ENCODE assay signal across 12 cellular contexts in the genomic region with DNA sequence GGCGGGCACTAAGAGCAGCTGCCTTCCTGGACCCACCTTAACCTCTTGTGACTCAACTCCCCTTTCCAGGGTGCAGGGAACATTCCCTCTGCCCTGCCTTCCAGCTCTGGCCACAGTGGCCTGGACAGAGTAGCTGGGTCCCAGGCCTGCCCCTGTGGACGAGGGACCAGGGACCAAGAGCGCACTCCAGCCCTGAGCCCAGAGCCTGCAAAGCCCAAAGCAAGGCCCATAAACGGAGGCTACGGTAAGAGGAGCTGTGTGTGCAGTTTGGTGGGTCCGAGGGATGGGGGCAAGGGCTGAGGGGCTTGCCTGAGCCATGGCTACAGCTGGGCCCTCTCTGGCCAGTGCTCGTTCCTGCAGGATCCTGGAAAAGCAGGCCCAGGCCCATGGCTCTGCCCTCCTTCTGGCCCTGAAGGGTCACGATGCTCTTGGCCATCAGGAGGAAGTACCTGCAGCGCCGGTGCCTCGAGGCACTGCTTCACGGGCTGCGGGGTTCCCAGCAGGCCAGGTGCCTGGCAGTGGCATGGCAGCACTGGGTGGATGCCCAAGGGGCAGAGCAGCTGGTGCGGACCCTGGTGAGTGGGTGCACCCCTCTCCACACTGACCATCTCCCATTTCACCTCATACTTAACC. TPM values are rescaled to one million over a fixed set of nuclear protein-coding genes. Genes with fewer than 3 reads are reported as not detected.
A peak's percentile ranks its signal among the peaks of the same experiment; 100 is the strongest.
DNase-seq lines count a peak whose midpoint lies in the region; ATAC-seq and TF ChIP-seq lines count a peak whose summit lies in the region.
"Had no signal": no experiment of that assay in that cellular context is flagged by ENCODE, and none has a peak within 500 bp of the region (broad histone marks: within the 10 kb centered on the region; RNA-seq: fewer than 3 reads in every experiment).

No MANE protein-coding gene starts in this region.

- H3K27me3 ChIP-seq in GM23248 (replicated peaks; ENCODE audit: insufficient read depth) = no peaks in the 10 kb centered on the region
- no peaks in the 10 kb centered on the region for H3K27me3 ChIP-seq in liver (ENCODE audit: control insufficient read depth in 4 of 4, insufficient read depth in 4 of 4, low read length in 3 of 4)
- no peaks in the 10 kb centered on the region for H3K27me3 ChIP-seq in skeletal muscle tissue (ENCODE audit: control insufficient read depth in 3 of 3, insufficient read depth in 3 of 3, low read length in 3 of 3)
- H3K27me3 ChIP-seq in SK-N-SH (ENCODE audit: insufficient read depth) = no peaks in the 10 kb centered on the region

- H3F3A ChIP-seq in GM23248 (ENCODE audit: insufficient read depth) (no peaks in the 10 kb centered on the region), SK-N-SH (replicated peaks; ENCODE audit: insufficient read depth) (peaks cover 4% of the 10 kb centered on the region)

- WGBS in GM23248 (ENCODE audit: low coverage in 1 of 2, low lambda C conversion rate in 2 of 2, missing lambda C conversion rate in 2 of 2), 2 experiments = 75 to 79% methylated on average over 13 to 14 of the region's 14 CpGs
- WGBS in liver = 87% methylated on average over 14 of the region's 14 CpGs
- WGBS in SK-N-SH (ENCODE audit: low lambda C conversion rate) = 74% methylated on average over 3 of the region's 14 CpGs

- CTCF ChIA-PET in SK-N-SH (lab: Yijun Ruan, JAX) = interaction anchor here (1.2 to 4.7 kb wide), 4 partner anchors 9 to 750 kb away, joined by 3 to 35 read pairs (median 4); partner anchors contain the start of gene FBXO6

- H3K9me3 ChIP-seq in GM23248 (ENCODE audit: low read depth) = no peaks in the 10 kb centered on the region
- H3K9me3 ChIP-seq in liver (ENCODE audit: control insufficient read depth in 4 of 4, low read length in 3 of 4) = no peaks in the 10 kb centered on the region
- no peaks in the 10 kb centered on the region for H3K9me3 ChIP-seq in skeletal muscle tissue (ENCODE audit: control insufficient read depth in 3 of 3, low read length in 3 of 3)
- H3K9me3 ChIP-seq in SK-N-SH = no peaks in the 10 kb centered on the region

- H3K36me3 ChIP-seq in GM23248 (ENCODE audit: low read depth) (no peaks in the 10 kb centered on the region), liver (ENCODE audit: control insufficient read depth in 4 of 4, insufficient read depth in 3 of 4, low read depth in 1 of 4, low read length in 3 of 4) (peaks cover 0 to 14% (median 8%) of the 10 kb centered on the region in 4 donors), skeletal muscle tissue (ENCODE audit: control insufficient read depth in 3 of 3, insufficient read depth in 3 of 3, low read length in 3 of 3) (peaks cover 16 to 23% (median 16%) of the 10 kb centered on the region in 3 donors), SK-N-SH (replicated peaks in 1 of 2; ENCODE audit: control insufficient read depth in 1 of 2, insufficient read depth in 2 of 2, low read length in 1 of 2) (peaks cover 0 to 3% of the 10 kb centered on the region in 2 experiments)

- peak overlapping the region; percentile 53 for H2AFZ ChIP-seq in GM23248
- H2AFZ ChIP-seq in SK-N-SH (ENCODE audit: low read depth) = no peak overlapping the region

- DNase-seq in GM23248 (no peak), caudate nucleus (lab: John Stamatoyannopoulos, UW) (no peak), SK-N-SH (no peak)
- DNase-seq in activated naive CD4-positive, alpha-beta T cell treated with Interleukin-2 at 50 U/mL for 16 hours = no peak
- DNase-seq: activated CD8-positive, alpha-beta memory T cell treated with anti-CD3 and anti-CD28 coated beads, Interleukin-2, amount 50 U/mL, for 48 hours; NCI-H2029; retina had no signal

- H3K9ac ChIP-seq in GM23248 (no peak overlapping the region), liver (ENCODE audit: low read depth in 1 of 2, low read length in 2 of 2) (no peak overlapping the region), skeletal muscle tissue (ENCODE audit: low read depth in 1 of 3, low read length in 3 of 3) (peak overlapping the region; percentile 74 to 84 (median 78)), SK-N-SH (no peak overlapping the region)

- H3K27ac ChIP-seq in GM23248 = peak overlapping the region; percentile 19
- H3K27ac ChIP-seq in caudate nucleus (ENCODE audit: low read depth, low read length) = peak overlapping the region; percentile 24
- peak overlapping the region; percentile 11 to 21 for H3K27ac ChIP-seq in liver (ENCODE audit: low read depth in 1 of 2, low read length in 2 of 2)
- peak overlapping the region; percentile 99 for H3K27ac ChIP-seq in skeletal muscle tissue (ENCODE audit: low read depth, low read length)
- no peak overlapping the region for H3K27ac ChIP-seq in SK-N-SH (ENCODE audit: low read depth in 2 of 2, low read length in 1 of 2)

- in situ Hi-C loops in GM23248 (cut with MboI) = no loop called here

- H3K79me2 ChIP-seq in GM23248 (ENCODE audit: insufficient read depth) (no peaks in the 10 kb centered on the region), SK-N-SH (ENCODE audit: insufficient read depth) (no peaks in the 10 kb centered on the region)

- H3K4me1 ChIP-seq in GM23248 (ENCODE audit: insufficient read depth) (peaks cover 28% of the 10 kb centered on the region), liver (ENCODE audit: control insufficient read depth in 4 of 4, insufficient read depth in 4 of 4, low read length in 3 of 4) (peaks cover 0 to 31% (median 19%) of the 10 kb centered on the region in 4 donors), skeletal muscle tissue (ENCODE audit: control insufficient read depth in 3 of 3, insufficient read depth in 3 of 3, low read length in 3 of 3) (peaks cover 75 to 84% (median 82%) of the 10 kb centered on the region in 3 donors), SK-N-SH (ENCODE audit: control insufficient read depth in 1 of 2, insufficient read depth in 2 of 2, low read depth in 1 of 2, low read length in 1 of 2) (peaks cover 0 to 18% of the 10 kb centered on the region in 2 experiments; a peak in 1 of 4 replicates)

- H4K20me1 ChIP-seq in GM23248 (ENCODE audit: insufficient read depth) (no peaks in the 10 kb centered on the region), SK-N-SH (ENCODE audit: insufficient read depth) (no peaks in the 10 kb centered on the region)

- TF ChIP-seq CTCF in liver (IDR thresholded peaks at IDR 0.05; ENCODE audit: low read depth, low read length, missing input control) (no peak), SK-N-SH (IDR thresholded peaks at IDR 0.05) (no peak)

- H3K9me2 ChIP-seq in GM23248 (ENCODE audit: insufficient read depth) (no peaks in the 10 kb centered on the region), SK-N-SH (no peaks in the 10 kb centered on the region)

- TF ChIP-seq RAD21 in liver (IDR thresholded peaks at IDR 0.05) (no peak), SK-N-SH (IDR thresholded peaks at IDR 0.05; ENCODE audit: low read length) (no peak)

- ATAC-seq in GM19395 (IDR thresholded peaks at IDR 0.05; ENCODE audit: unreplicated experiment) (no peak), HG03135 (IDR thresholded peaks at IDR 0.05; ENCODE audit: unreplicated experiment) (no peak)

- POLR2A ChIA-PET in SK-N-SH (lab: Yijun Ruan, JAX) = interaction anchor here (2.1 kb wide), 1 partner anchor 15 kb away, joined by 8 read pairs; no protein-coding TSS in a partner anchor

- H3K4me3 ChIP-seq in GM23248 (no peak overlapping the region), liver (ENCODE audit: low read depth in 1 of 3, low read length in 3 of 3) (no peak overlapping the region), skeletal muscle tissue (ENCODE audit: low read length in 3 of 3) (peak overlapping the region; percentile 62 to 78 (median 72)), SK-N-SH (ENCODE audit: low read depth in 2 of 2, low read length in 1 of 2) (no peak overlapping the region)

- no peak for TF ChIP-seq EP300 in SK-N-SH (IDR thresholded peaks at IDR 0.05; ENCODE audit: borderline replicate concordance in 1 of 2, low read depth in 1 of 2, low read length in 1 of 2)

- peak overlapping the region; percentile 65 for H3K4me2 ChIP-seq in GM23248 (ENCODE audit: unreplicated experiment)
- no peak overlapping the region for H3K4me2 ChIP-seq in SK-N-SH

RNA-seq across cellular contexts. Expression of gene MTHFR, which starts 17.8 kb away (rescaled TPM):
- 6.6 and 16.1 TPM in 2 replicates for total RNA-seq in GM23248 (2014; rRNA removed; shearing (Covaris generic))
- polyA plus RNA-seq in GM23248 (2016; fragmentation: Nextera tagmentation; extraction: Ambion mirVana) (5.1 and 6.5 TPM in 2 replicates), liver (1 to 10 TPM; 5.5 to 9.0 TPM), SK-N-SH (2012; rRNA removed) (5.3 and 7.6 TPM in 2 replicates)
- total RNA-seq in liver (10 to 100 TPM; 27.6 to 29.0 TPM), skeletal muscle tissue (43.3 TPM)
- 2.8 and 3.5 TPM in 2 replicates for polyA plus RNA-seq in SK-N-SH (2012; cell fraction: cytosol; rRNA removed)
- polyA plus RNA-seq in SK-N-SH (2012; cell fraction: nucleus; rRNA removed) = 18.8 and 23.8 TPM in 2 replicates

RNA-seq across cellular contexts. Expression of gene CLCN6, which starts 18.1 kb away (rescaled TPM):
- total RNA-seq in GM23248 (2014; rRNA removed; shearing (Covaris generic)) = 4.3 and 5.4 TPM in 2 replicates
- polyA plus RNA-seq in GM23248 (2016; fragmentation: Nextera tagmentation; extraction: Ambion mirVana) = 4.4 and 4.9 TPM in 2 replicates
- 1 to 10 TPM; 5.6 to 9.0 TPM for total RNA-seq in liver
- polyA plus RNA-seq in liver = 1 to 10 TPM; 5.0 to 7.3 TPM
- 3.7 TPM for total RNA-seq in skeletal muscle tissue
- 7.4 and 8.3 TPM in 2 replicates for polyA plus RNA-seq in SK-N-SH (2012; rRNA removed)
- 4.3 and 4.7 TPM in 2 replicates for polyA plus RNA-seq in SK-N-SH (2012; cell fraction: cytosol; rRNA removed)
- polyA plus RNA-seq in SK-N-SH (2012; cell fraction: nucleus; rRNA removed) = 31.6 and 35.7 TPM in 2 replicates

RNA-seq across cellular contexts. Expression of gene C1orf167, which starts 25.9 kb away (rescaled TPM):
- not detected in 2 replicates for total RNA-seq in GM23248 (2014; rRNA removed; shearing (Covaris generic))
- polyA plus RNA-seq in GM23248 (2016; fragmentation: Nextera tagmentation; extraction: Ambion mirVana) (0.43 TPM in 1 of 2 replicates, not detected in the other), liver (under 1 TPM in 1 of 2 donors, not detected in 1; 0.37 TPM), SK-N-SH (2012; rRNA removed) (0.10 TPM in 1 of 2 replicates, not detected in the other)
- total RNA-seq in liver (not detected), skeletal muscle tissue (6.8 TPM)
- polyA plus RNA-seq in SK-N-SH (2012; cell fraction: cytosol; rRNA removed) = 0.05 TPM in 1 of 2 replicates, not detected in the other
- 0.07 and 0.08 TPM in 2 replicates for polyA plus RNA-seq in SK-N-SH (2012; cell fraction: nucleus; rRNA removed)
- total RNA-seq: kidney epithelial cell had no signal

RNA-seq across cellular contexts. Expression of gene AGTRAP, which starts 52.0 kb away (rescaled TPM):
- total RNA-seq in GM23248 (2014; rRNA removed; shearing (Covaris generic)) = 86.8 and 113 TPM in 2 replicates
- 121 TPM in 2 replicates for polyA plus RNA-seq in GM23248 (2016; fragmentation: Nextera tagmentation; extraction: Ambion mirVana)
- total RNA-seq in liver = 10 to 100 TPM in 1 of 2 donors, 1 to 10 TPM in 1; 8.5 to 19.3 TPM
- 10 to 100 TPM; 16.0 to 19.0 TPM for polyA plus RNA-seq in liver
- total RNA-seq in skeletal muscle tissue = 15.7 TPM
- 45.1 and 66.2 TPM in 2 replicates for polyA plus RNA-seq in SK-N-SH (2012; rRNA removed)
- polyA plus RNA-seq in SK-N-SH (2012; cell fraction: cytosol; rRNA removed) = 24.0 and 36.4 TPM in 2 replicates
- polyA plus RNA-seq in SK-N-SH (2012; cell fraction: nucleus; rRNA removed) = 58.7 and 62.0 TPM in 2 replicates

RNA-seq across cellular contexts. Expression of gene NPPA, which starts 59.7 kb away (rescaled TPM):
- total RNA-seq in GM23248 (2014; rRNA removed; shearing (Covaris generic)) = not detected in 2 replicates
- polyA plus RNA-seq in GM23248 (2016; fragmentation: Nextera tagmentation; extraction: Ambion mirVana) (not detected in 2 replicates), liver (under 1 TPM in 1 of 2 donors, not detected in 1; 0.12 TPM), SK-N-SH (2012; rRNA removed) (not detected in 2 replicates)
- total RNA-seq in liver (not detected), skeletal muscle tissue (4.2 TPM)
- polyA plus RNA-seq in SK-N-SH (2012; cell fraction: cytosol; rRNA removed) = 0.04 TPM in 1 of 2 replicates, not detected in the other
- not detected in 2 replicates for polyA plus RNA-seq in SK-N-SH (2012; cell fraction: nucleus; rRNA removed)
- total RNA-seq: kidney epithelial cell had no signal

Comparison
In these comparisons a context has a peak if more than half of its experiments do, and no peak if none do; other contexts are left out.
1. H3K27ac ChIP-seq: peak in GM23248 (single experiment), caudate nucleus (single experiment), liver (2 of 2) and skeletal muscle tissue (single experiment); none in SK-N-SH (0 of 2).
2. H3K4me3 ChIP-seq: peak in skeletal muscle tissue (3 of 3); none in GM23248 (single experiment), liver (0 of 3) and SK-N-SH (0 of 2).
3. H3K9ac ChIP-seq: peak in skeletal muscle tissue (3 of 3); none in GM23248 (single experiment), liver (0 of 2) and SK-N-SH (single experiment).